In the genomic region with DNA sequence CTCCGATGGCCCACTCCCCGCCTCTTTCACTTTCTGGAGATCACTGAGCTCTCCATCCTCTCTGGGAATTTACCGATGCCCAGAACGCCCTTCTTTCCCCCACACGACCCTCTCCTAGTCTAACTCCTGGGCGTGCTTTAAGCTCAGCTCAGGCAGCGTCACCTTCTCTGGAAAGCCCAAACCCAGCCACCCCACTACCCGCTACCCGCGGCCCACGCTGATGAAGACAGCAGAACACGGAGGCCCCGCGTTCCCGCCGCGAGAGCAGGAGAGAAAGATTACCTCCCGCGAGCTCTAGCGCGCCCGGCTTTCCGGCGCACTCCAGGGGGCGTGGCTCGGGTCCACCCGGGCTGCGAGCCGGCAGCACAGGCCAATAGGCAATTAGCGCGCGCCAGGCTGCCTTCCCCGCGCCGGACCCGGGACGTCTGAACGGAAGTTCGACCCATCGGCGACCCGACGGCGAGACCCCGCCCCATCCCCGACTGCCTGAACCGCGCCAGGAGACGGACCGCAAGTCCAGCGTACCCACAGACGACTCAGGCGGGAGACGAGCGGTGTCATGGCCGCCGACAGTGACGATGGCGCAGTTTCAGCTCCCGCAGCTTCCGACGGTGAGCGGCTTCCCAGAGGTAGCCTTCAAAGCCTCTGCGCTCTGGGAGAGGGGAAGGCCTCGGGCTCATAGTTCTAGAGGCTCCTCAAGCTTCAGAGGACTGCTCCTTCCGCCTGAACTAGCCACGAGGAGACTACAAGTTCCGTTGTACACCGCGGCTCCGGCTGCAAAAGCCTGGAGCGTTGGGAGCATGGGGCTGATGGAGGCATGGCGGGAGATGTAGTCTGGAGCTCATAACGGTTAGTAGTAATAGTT, we compare ENCODE assay signal across 8 cellular contexts. TPM values are rescaled to one million over a fixed set of nuclear protein-coding genes. Genes with fewer than 3 reads are reported as not detected.
DNase-seq lines count a peak whose midpoint lies in the region; ATAC-seq, FAIRE-seq and TF ChIP-seq lines count a peak whose summit lies in the region.

A gene (minus strand): TSS at position 747 of the 865 bp plus-strand sequence. CDS start 5,935 bp downstream, outside the sequence.
A gene (plus strand): TSS at position 477 of the 865 bp plus-strand sequence. CDS start 83 bp downstream, at position 560.

- no peaks in the 10 kb centered on the region for H3K27me3 ChIP-seq in small intestine (ENCODE audit: control insufficient read depth in 2 of 2, insufficient read depth in 2 of 2, low read length in 2 of 2)

- no peaks in the 10 kb centered on the region for H3K27me3 Mint-ChIP-seq in activated B cell treated with CpG ODN at 0.5 μM for 24 hours

- WGBS in small intestine, 3 donors: 1% methylated on average over 68 to 74 of the region's 74 CpGs

- no peak for TF ChIP-seq CTCF in AG09309 (IDR thresholded peaks at IDR 0.05; ENCODE audit: control insufficient read depth, insufficient read depth, low read depth, low read length, missing control alignments)
- TF ChIP-seq CTCF in activated B cell treated with CpG ODN at 0.5 μM for 24 hours (IDR thresholded peaks at IDR 0.05): no peak

- peaks cover 44% of the 10 kb centered on the region for H3K36me3 Mint-ChIP-seq in activated B cell treated with CpG ODN at 0.5 μM for 24 hours (ENCODE audit: low read depth)

- intact Hi-C loops in activated B cell treated with CpG ODN at 0.5 μM for 24 hours (cut with micrococcal nuclease): loop anchor here (1.0 to 2.0 kb wide), 9 partner anchors 14 to 609 kb away; a partner anchor contains a TSS

- no peaks in the 10 kb centered on the region for H3K9me3 Mint-ChIP-seq in activated B cell treated with CpG ODN at 0.5 μM for 24 hours

- POLR2A ChIA-PET in activated B cell treated with CpG ODN at 0.5 μM for 24 hours (lab: Charles Lee): interaction anchor here (0.6 to 5.6 kb wide), 45 partner anchors 8 to 993 kb away, joined by 3 to 217 read pairs (median 6); a partner anchor contains a TSS

- peak within 1 kb of the TSS; percentile 100 for H3K4me3 Mint-ChIP-seq in activated B cell treated with CpG ODN at 0.5 μM for 24 hours

- peaks cover 39% of the 10 kb centered on the region for H3K4me1 Mint-ChIP-seq in activated B cell treated with CpG ODN at 0.5 μM for 24 hours

- ATAC-seq in GM19023 (IDR thresholded peaks at IDR 0.05; ENCODE audit: unreplicated experiment) (peak; percentile 86), HG03196 (IDR thresholded peaks at IDR 0.05; ENCODE audit: unreplicated experiment) (peak; percentile 80), activated B cell treated with CpG ODN at 0.5 μM for 24 hours (ENCODE audit: low read depth) (peak; percentile 86)

- H3K4me3 ChIP-seq in AG09309 (ENCODE audit: control insufficient read depth, low read depth, low read length): peak within 1 kb of the TSS; percentile 82
- peak within 1 kb of the TSS; percentile 64 to 90 for H3K4me3 ChIP-seq in small intestine (ENCODE audit: low read depth in 1 of 2, low read length in 2 of 2)

- CTCF ChIA-PET in activated B cell treated with CpG ODN at 0.5 μM for 24 hours (lab: Charles Lee): interaction anchor here (0.6 to 3.1 kb wide), 13 partner anchors 9 to 328 kb away, joined by 3 to 14 read pairs (median 5); a partner anchor contains a TSS

- no peaks in the 10 kb centered on the region for H3K9me3 ChIP-seq in small intestine (ENCODE audit: control insufficient read depth, low read depth)

- H3K27ac Mint-ChIP-seq in activated B cell treated with CpG ODN at 0.5 μM for 24 hours: peak within 1 kb of the TSS; percentile 99

- peak; percentile 51 for DNase-seq in AG09309 (ENCODE audit: low read depth)
- DNase-seq in NCI-H345 (lab: John Stamatoyannopoulos, UW): peak; percentile 93
- DNase-seq in activated B cell treated with CpG ODN at 0.5 μM for 24 hours: peak; percentile 85
- peak in 60 of 61 donors; percentile 40 to 94 (median 84) for DNase-seq in caudate nucleus (lab: John Stamatoyannopoulos, UW)
- DNase-seq in iPS-NIHi7 (ENCODE audit: extremely low spot score): peak; percentile 98
- peak; percentile 90 for DNase-seq in small intestine

- peaks cover 6 to 21% of the 10 kb centered on the region in 2 donors for H3K36me3 ChIP-seq in small intestine (ENCODE audit: control insufficient read depth in 2 of 2, insufficient read depth in 2 of 2, low read length in 2 of 2)

- FAIRE-seq in small intestine (lab: Jason Lieb, UNC): no peak

- H3K27ac ChIP-seq in caudate nucleus (ENCODE audit: low read depth, low read length) (peak within 1 kb of the TSS; percentile 98), small intestine (ENCODE audit: low read depth in 1 of 2, low read length in 1 of 2) (peak within 1 kb of the TSS; percentile 96 to 99)

- peaks cover 10 to 13% of the 10 kb centered on the region in 2 donors for H3K4me1 ChIP-seq in small intestine (ENCODE audit: control insufficient read depth in 2 of 2, insufficient read depth in 1 of 2, low read depth in 1 of 2, low read length in 1 of 2)

RNA-seq across cellular contexts. Expression of the first gene that starts in this region (rescaled TPM):
- 61.0 and 63.0 TPM in 2 replicates for total RNA-seq in activated B cell treated with CpG ODN at 0.5 μM for 24 hours
- 10 to 100 TPM; 17.1 to 37.6 (median 34.0) TPM for polyA plus RNA-seq in small intestine

RNA-seq across cellular contexts. Expression of the second gene that starts in this region (rescaled TPM):
- 24.6 and 25.3 TPM in 2 replicates for total RNA-seq in activated B cell treated with CpG ODN at 0.5 μM for 24 hours
- polyA plus RNA-seq in small intestine: 10 to 100 TPM in 2 of 3 donors, 1 to 10 TPM in 1; 9.6 to 18.4 (median 13.6) TPM

Comparison
In these comparisons a context has a peak if more than half of its experiments do, and no peak if none do; other contexts are left out.
1. Peak in every context shown above with its lines: DNase-seq, ATAC-seq, H3K4me3 ChIP-seq and H3K27ac ChIP-seq.